In genomic region chr1:154878371-154879355, GRCh38 we compare ENCODE assay signal across 8 cellular contexts.
DNase-seq lines count a peak whose midpoint lies in the region; ATAC-seq lines count a peak whose summit lies in the region.

No MANE protein-coding gene starts in this region.

- ATAC-seq in HG03108 (IDR thresholded peaks at IDR 0.05; ENCODE audit: unreplicated experiment) (peak; percentile 67), HG02970 (IDR thresholded peaks at IDR 0.05; ENCODE audit: low FRiP score, unreplicated experiment) (no peak)

- DNase-seq in DMS53 (lab: John Stamatoyannopoulos, UW) (peak; percentile 86), NCI-H69 (lab: John Stamatoyannopoulos, UW) (peak; percentile 82), ecto neural progenitor cell (ENCODE audit: low spot score) (peak; percentile 92), medulla oblongata (ENCODE audit: extremely low spot score) (peak; percentile 89)
- DNase-seq in activated CD4-positive, alpha-beta T cell treated with anti-CD3 and anti-CD28 coated beads, Interleukin-2, amount 50 U/mL, for 48 hours = peak; percentile 79 to 84
- DNase-seq in stimulated activated CD8-positive, alpha-beta memory T cell treated with anti-CD3 and anti-CD28 coated beads, Interleukin-15, amount 100 ng/mL, for 24 hours (ENCODE audit: low read depth) = peak; percentile 54
